ENCODE assay signal across 18 cellular contexts in the genomic region with DNA sequence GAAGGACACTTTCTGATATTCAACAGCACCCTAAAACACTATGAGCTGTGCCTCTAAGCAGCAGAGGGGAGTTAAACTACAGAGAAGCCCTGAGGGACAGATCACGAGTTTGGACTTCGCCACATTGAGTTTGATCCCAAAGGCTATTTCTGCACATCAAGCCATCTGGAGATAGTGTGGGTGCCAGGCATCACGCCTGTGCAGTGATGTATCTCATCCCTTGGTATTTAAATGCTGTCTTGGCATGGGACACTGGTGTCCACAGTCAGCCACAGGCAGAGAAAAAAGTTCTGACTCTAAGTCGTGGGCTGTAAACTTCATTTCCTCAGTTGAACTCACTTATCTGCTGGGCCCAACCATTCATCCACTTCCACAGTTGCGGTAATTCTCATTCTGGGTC.
"Had no signal": no experiment of that assay in that cellular context is flagged by ENCODE, and none has a peak within 500 bp of the region (broad histone marks: within the 10 kb centered on the region; RNA-seq: fewer than 3 reads in every experiment).

No MANE protein-coding gene starts in this region.

- ATAC-seq: K562 had no signal

- H3K4me3 Mint-ChIP-seq: IgD-negative memory B cell had no signal

- H3K27ac Mint-ChIP-seq: IgD-negative memory B cell had no signal

- DNase-seq: Kasumi-1, MM.1S, NCI-H1092 treated with DMSO at 0.1 percent for 48 hours, NCI-H1436, NCI-H187, NCI-H2029 treated with DMSO at 0.1 percent for 48 hours, NCI-H2171 treated with DMSO at 0.1 percent for 48 hours, NCI-H345, NCI-H524, NCI-H526 treated with DMSO at 0.1 percent for 48 hours, NCI-H774, SHP77, SK-N-SH had no signal

- H3K4me1 Mint-ChIP-seq: IgD-negative memory B cell had no signal

- H3K27me3 Mint-ChIP-seq: IgD-negative memory B cell had no signal

- H3K36me3 Mint-ChIP-seq: IgD-negative memory B cell had no signal

- H3K27ac ChIP-seq: HL-60, KMS-11, RWPE1 had no signal

- H3K4me3 ChIP-seq: K562 had no signal
